Comparison of ENCODE assay signal across 29 cellular contexts in genomic region chr7:51175316-51175991, GRCh38.
"Had no signal": no experiment of that assay in that cellular context is flagged by ENCODE, and none has a peak within 500 bp of the region (broad histone marks: within the 10 kb centered on the region; RNA-seq: fewer than 3 reads in every experiment).

No MANE protein-coding gene starts in this region.

- DNase-seq: activated CD4-positive, alpha-beta T cell treated with anti-CD3 and anti-CD28 coated beads, Interleukin-2, amount 50 U/mL, for 4 hours; activated CD8-positive, alpha-beta memory T cell treated with anti-CD3 and anti-CD28 coated beads for 24 hours; activated CD8-positive, alpha-beta memory T cell treated with anti-CD3 and anti-CD28 coated beads, Interleukin-2, amount 50 U/mL, for 4 hours; activated T-cell treated with anti-CD3 and anti-CD28 coated beads, Interleukin-2, amount 50 U/mL, for 24 hours; adrenal gland; central memory CD4-positive, alpha-beta T cell; dermis blood vessel endothelial cell; effector memory CD4-positive, alpha-beta T cell; foreskin melanocyte; hippocampal formation; left ventricle myocardium superior; mammary epithelial cell; midbrain; ovary; psoas muscle; stimulated activated CD4-positive, alpha-beta T cell treated with anti-CD3 and anti-CD28 coated beads, Interleukin-12 subunit alpha, Interleukin-12 subunit beta, amount 100 ng/mL, for 4 hours; stimulated activated CD4-positive, alpha-beta T cell treated with anti-CD3 and anti-CD28 coated beads, Interleukin-4, amount 100 ng/mL, for 4 hours; stimulated activated naive CD8-positive, alpha-beta T cell treated with anti-CD3 and anti-CD28 coated beads, Interleukin-15, Interleukin-2, amounts not matched to agents 100 U/mL and 50 U/mL, for 24 hours; T-helper 1 cell; upper lobe of left lung had no signal

- H3K4me1 Mint-ChIP-seq: activated T-helper 17 cell treated with anti-CD3 and anti-CD28 coated beads, Interleukin-2, amount 50 U/mL, for 72 hours had no signal

- H3K9me3 ChIP-seq: adrenal gland, neutrophil, ovary, psoas muscle, right atrium auricular region, upper lobe of left lung had no signal

- FAIRE-seq: astrocyte, endothelial cell of umbilical vein, TTC549 had no signal

- ATAC-seq: activated T-helper 17 cell treated with anti-CD3 and anti-CD28 coated beads, Interleukin-2, amount 50 U/mL, for 72 hours; esophagus mucosa; left ventricle myocardium superior; psoas muscle; stimulated activated naive CD8-positive, alpha-beta T cell treated with anti-CD3 and anti-CD28 coated beads, Interleukin-15, Interleukin-2, amounts not matched to agents 100 U/mL and 50 U/mL, for 24 hours had no signal

- H3K9me3 Mint-ChIP-seq: activated T-cell treated with anti-CD3 and anti-CD28 coated beads, Interleukin-2, amount 50 U/mL, for 24 hours; activated T-helper 17 cell treated with anti-CD3 and anti-CD28 coated beads, Interleukin-2, amount 50 U/mL, for 72 hours; natural killer cell treated with Interleukin-12 subunit alpha and Interleukin-12 subunit beta and Interleukin-15 and Interleukin-18, amount 100 ng/mL, for 72 hours had no signal

- H3K4me3 ChIP-seq: adrenal gland, ovary, psoas muscle, right atrium auricular region, upper lobe of left lung had no signal

- H3K27me3 ChIP-seq: adrenal gland, ovary, right atrium auricular region, upper lobe of left lung had no signal

- H3K4me3 Mint-ChIP-seq: activated naive CD8-positive, alpha-beta T cell; activated T-cell treated with anti-CD3 and anti-CD28 coated beads, Interleukin-2, amount 50 U/mL, for 24 hours; activated T-helper 17 cell treated with anti-CD3 and anti-CD28 coated beads, Interleukin-2, amount 50 U/mL, for 72 hours; natural killer cell treated with Interleukin-12 subunit alpha and Interleukin-12 subunit beta and Interleukin-15 and Interleukin-18, amount 100 ng/mL, for 72 hours had no signal

- H3K27ac Mint-ChIP-seq: activated naive CD8-positive, alpha-beta T cell; activated T-cell treated with anti-CD3 and anti-CD28 coated beads, Interleukin-2, amount 50 U/mL, for 24 hours; activated T-helper 17 cell treated with anti-CD3 and anti-CD28 coated beads, Interleukin-2, amount 50 U/mL, for 72 hours; natural killer cell treated with Interleukin-12 subunit alpha and Interleukin-12 subunit beta and Interleukin-15 and Interleukin-18, amount 100 ng/mL, for 72 hours had no signal

- H3K36me3 ChIP-seq: adrenal gland, neutrophil, ovary, right atrium auricular region, upper lobe of left lung had no signal

- H3K36me3 Mint-ChIP-seq: activated naive CD8-positive, alpha-beta T cell; natural killer cell treated with Interleukin-12 subunit alpha and Interleukin-12 subunit beta and Interleukin-15 and Interleukin-18, amount 100 ng/mL, for 72 hours had no signal

- H3K4me1 ChIP-seq: adrenal gland, psoas muscle, right atrium auricular region, upper lobe of left lung had no signal

- H3K27ac ChIP-seq: adrenal gland, neutrophil, ovary, psoas muscle, right atrium auricular region, upper lobe of left lung had no signal
